ENCODE assay signal across 11 cellular contexts in the genomic region with DNA sequence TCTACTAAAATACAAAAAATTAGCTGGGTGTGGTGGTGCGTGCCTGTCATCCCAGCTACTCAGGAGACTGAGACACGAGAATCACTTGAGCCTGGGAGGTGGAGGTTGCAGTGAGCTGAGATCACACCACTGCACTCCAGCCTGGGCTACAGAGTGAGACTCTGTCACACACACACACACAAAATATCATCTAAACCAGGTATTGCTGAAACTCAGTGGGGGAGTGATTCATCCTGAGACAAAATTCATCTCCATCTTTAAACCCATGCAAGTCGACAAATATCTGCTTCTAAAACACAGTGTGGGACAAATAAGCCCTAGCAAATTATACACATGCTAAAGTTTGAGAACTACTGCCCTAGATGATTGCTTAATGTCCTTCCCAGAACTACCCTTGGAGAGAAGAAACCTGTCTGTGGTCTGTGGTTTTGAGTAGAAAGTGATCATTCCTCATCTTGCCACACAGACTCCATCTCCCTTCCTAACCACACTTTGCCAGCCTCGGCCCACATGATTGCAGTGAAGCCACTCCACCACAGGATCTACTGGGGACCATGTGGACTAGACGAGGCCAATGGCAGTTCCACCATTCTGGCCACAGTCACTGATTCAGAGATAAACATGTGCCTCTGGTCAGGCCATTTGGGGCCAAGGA.
DNase-seq lines count a peak whose midpoint lies in the region; ATAC-seq lines count a peak whose summit lies in the region.
"Had no signal": no experiment of that assay in that cellular context is flagged by ENCODE, and none has a peak within 500 bp of the region (broad histone marks: within the 10 kb centered on the region; RNA-seq: fewer than 3 reads in every experiment).

No MANE protein-coding gene starts in this region.

- H4K20me1 ChIP-seq in BLaER1: no peaks in the 10 kb centered on the region

- H3K4me2 ChIP-seq in BLaER1: peak overlapping the region; percentile 23; the same call in 1 of the 2 replicates

- H3K27ac ChIP-seq in BLaER1: no peak overlapping the region
- H3K27ac ChIP-seq: vagina had no signal

- no peak overlapping the region for H3K4me3 ChIP-seq in BLaER1
- H3K4me3 ChIP-seq: vagina had no signal

- peak; percentile 81 for DNase-seq in SKM-1 (lab: John Stamatoyannopoulos, UW; ENCODE audit: unreplicated experiment)
- peak; percentile 45 for DNase-seq in fibroblast of peridontal ligament (ENCODE audit: extremely low read depth)
- no peak for DNase-seq in NCI-H2196 (lab: John Stamatoyannopoulos, UW; ENCODE audit: unreplicated experiment)
- DNase-seq in NCI-H2227 treated with DMSO at 0.1 percent for 48 hours (lab: John Stamatoyannopoulos, UW): no peak
- DNase-seq: HFFc6, NCI-H510A had no signal

- H3K4me1 ChIP-seq in BLaER1: peaks cover 52% of the 10 kb centered on the region

- ATAC-seq in GM18511 (IDR thresholded peaks at IDR 0.05; ENCODE audit: unreplicated experiment) (peak; percentile 53), GM18498 (IDR thresholded peaks at IDR 0.05; ENCODE audit: unreplicated experiment) (no peak), HG02642 (IDR thresholded peaks at IDR 0.05; ENCODE audit: poor library complexity, unreplicated experiment) (no peak)

- H3K36me3 ChIP-seq in BLaER1: no peaks in the 10 kb centered on the region; the same call in 1 of the 2 replicates
- H3K36me3 ChIP-seq: vagina had no signal

- no peaks in the 10 kb centered on the region for H3K27me3 ChIP-seq in BLaER1
- H3K27me3 ChIP-seq: vagina had no signal

- no peak overlapping the region for H3K9ac ChIP-seq in BLaER1

- peaks cover 30% of the 10 kb centered on the region for H3K9me3 ChIP-seq in BLaER1
- H3K9me3 ChIP-seq: vagina had no signal

Comparison
In these comparisons a context has a peak if more than half of its experiments do, and no peak if none do; other contexts are left out.
1. DNase-seq: peak in SKM-1 (single experiment) and fibroblast of peridontal ligament (single experiment); none in NCI-H2196 (single experiment) and NCI-H2227 treated with DMSO at 0.1 percent for 48 hours (single experiment).